Comparison of ENCODE assay signal across 12 cellular contexts in genomic region chr15:31261266-31262142, GRCh38.
DNase-seq lines count a peak whose midpoint lies in the region; ATAC-seq and TF ChIP-seq lines count a peak whose summit lies in the region.
"Had no signal": no experiment of that assay in that cellular context is flagged by ENCODE, and none has a peak within 500 bp of the region (broad histone marks: within the 10 kb centered on the region; RNA-seq: fewer than 3 reads in every experiment).

No MANE protein-coding gene starts in this region.

- no peaks in the 10 kb centered on the region for H3K36me3 Mint-ChIP-seq in activated T-cell treated with anti-CD3 and anti-CD28 coated beads, Interleukin-2, amount 50 U/mL, for 4 hours (ENCODE audit: insufficient read depth)
- peaks cover 13% of the 10 kb centered on the region for H3K36me3 Mint-ChIP-seq in effector memory CD8-positive, alpha-beta T cell (ENCODE audit: insufficient read depth)
- H3K36me3 Mint-ChIP-seq in stimulated activated naive B cell treated with anti-CD40 and anti-IgM and Interleukin-4, amounts not matched to agents 10 μg/mL and 1 μg/mL and 100 μg/mL, for 72 hours: peaks cover 0 to 4% of the 10 kb centered on the region in 2 donors
- no peaks in the 10 kb centered on the region for H3K36me3 Mint-ChIP-seq in progenitor cell of endocrine pancreas (ENCODE audit: insufficient read depth)

- H3F3A ChIP-seq in OCI-LY1 (ENCODE audit: insufficient read depth, low read length): 0 out of 2 replicates have a peak, but pooled peaks cover 8% of the 10 kb centered on the region

- no peak for TF ChIP-seq CTCF in OCI-LY1 (IDR thresholded peaks at IDR 0.05; ENCODE audit: low read length)
- TF ChIP-seq CTCF in progenitor cell of endocrine pancreas (IDR thresholded peaks at IDR 0.05; ENCODE audit: unreplicated experiment): no peak
- TF ChIP-seq CTCF in brain microvascular endothelial cell (IDR thresholded peaks at IDR 0.05; ENCODE audit: low read depth, low read length, missing control alignments): no peak

- peaks cover 79% of the 10 kb centered on the region for H3K4me1 Mint-ChIP-seq in activated T-cell treated with anti-CD3 and anti-CD28 coated beads, Interleukin-2, amount 50 U/mL, for 4 hours (ENCODE audit: low read depth)
- peaks cover 67 to 69% of the 10 kb centered on the region in 2 donors for H3K4me1 Mint-ChIP-seq in effector memory CD8-positive, alpha-beta T cell (ENCODE audit: low read depth in 2 of 2)
- peaks cover 66 to 86% of the 10 kb centered on the region in 2 donors for H3K4me1 Mint-ChIP-seq in stimulated activated naive B cell treated with anti-CD40 and anti-IgM and Interleukin-4, amounts not matched to agents 10 μg/mL and 1 μg/mL and 100 μg/mL, for 72 hours
- H3K4me1 Mint-ChIP-seq in progenitor cell of endocrine pancreas (ENCODE audit: low read depth): peaks cover 10% of the 10 kb centered on the region

- no peak overlapping the region for H3K4me3 ChIP-seq in OCI-LY1 (ENCODE audit: low read depth, low read length, poor library complexity, severe bottlenecking)
- H3K4me3 ChIP-seq in brain microvascular endothelial cell (ENCODE audit: low read depth, low read length): no peak overlapping the region
- H3K4me3 ChIP-seq: heart right ventricle had no signal

- no peaks in the 10 kb centered on the region for H3K27me3 Mint-ChIP-seq in activated T-cell treated with anti-CD3 and anti-CD28 coated beads, Interleukin-2, amount 50 U/mL, for 4 hours (ENCODE audit: low read depth)
- H3K27me3 Mint-ChIP-seq in effector memory CD8-positive, alpha-beta T cell: no peaks in the 10 kb centered on the region
- no peaks in the 10 kb centered on the region for H3K27me3 Mint-ChIP-seq in stimulated activated naive B cell treated with anti-CD40 and anti-IgM and Interleukin-4, amounts not matched to agents 10 μg/mL and 1 μg/mL and 100 μg/mL, for 72 hours
- H3K27me3 Mint-ChIP-seq in progenitor cell of endocrine pancreas: peaks cover 3% of the 10 kb centered on the region

- no peak overlapping the region for H2AFZ ChIP-seq in OCI-LY1 (ENCODE audit: low read length)
- H2AFZ ChIP-seq: parathyroid adenoma had no signal

- peak overlapping the region; percentile 100 for H3K27ac ChIP-seq in OCI-LY1 (ENCODE audit: low read depth, low read length, poor library complexity, severe bottlenecking)
- no peak overlapping the region for H3K27ac ChIP-seq in brain microvascular endothelial cell
- H3K27ac ChIP-seq: parathyroid adenoma had no signal

- ATAC-seq in activated T-cell treated with anti-CD3 and anti-CD28 coated beads, Interleukin-2, amount 50 U/mL, for 4 hours: no peak
- no peak for ATAC-seq in effector memory CD8-positive, alpha-beta T cell (replicated peaks)
- ATAC-seq in stimulated activated naive B cell treated with anti-CD40 and anti-IgM and Interleukin-4, amounts not matched to agents 10 μg/mL and 1 μg/mL and 100 μg/mL, for 72 hours (replicated peaks): no peak
- ATAC-seq: heart right ventricle had no signal

- no peaks in the 10 kb centered on the region for H3K9me3 Mint-ChIP-seq in activated T-cell treated with anti-CD3 and anti-CD28 coated beads, Interleukin-2, amount 50 U/mL, for 4 hours
- no peaks in the 10 kb centered on the region for H3K9me3 Mint-ChIP-seq in effector memory CD8-positive, alpha-beta T cell
- peaks cover 0 to 4% of the 10 kb centered on the region in 2 donors for H3K9me3 Mint-ChIP-seq in stimulated activated naive B cell treated with anti-CD40 and anti-IgM and Interleukin-4, amounts not matched to agents 10 μg/mL and 1 μg/mL and 100 μg/mL, for 72 hours
- H3K9me3 Mint-ChIP-seq in progenitor cell of endocrine pancreas (ENCODE audit: low read depth): peaks cover 5% of the 10 kb centered on the region

- H3K79me2 ChIP-seq in OCI-LY1 (ENCODE audit: insufficient read depth, low read length): no peaks in the 10 kb centered on the region
- H3K79me2 ChIP-seq: parathyroid adenoma had no signal

- in situ Hi-C loops in brain microvascular endothelial cell (cut with HindIII; ENCODE audit: low pct_ligation_motif_present, low sequenced_read_pairs): no loop called here

- peak overlapping the region; percentile 73; the same call in 1 of the 2 replicates for H3K9ac ChIP-seq in OCI-LY1 (ENCODE audit: low read length)
- H3K9ac ChIP-seq: parathyroid adenoma had no signal

- H3K9me2 ChIP-seq in OCI-LY1 (ENCODE audit: low read depth, low read length): no peaks in the 10 kb centered on the region

- no peaks in the 10 kb centered on the region for H3K27me3 ChIP-seq in OCI-LY1 (ENCODE audit: insufficient read depth, low read length)
- no peaks in the 10 kb centered on the region for H3K27me3 ChIP-seq in brain microvascular endothelial cell (replicated peaks)
- H3K27me3 ChIP-seq: heart right ventricle had no signal

- H3K4me1 ChIP-seq in OCI-LY1 (ENCODE audit: insufficient read depth, low read length, severe bottlenecking): peaks cover 83% of the 10 kb centered on the region
- H3K4me1 ChIP-seq: parathyroid adenoma had no signal

- H3K36me3 ChIP-seq in OCI-LY1 (ENCODE audit: insufficient read depth, low read length): no peaks in the 10 kb centered on the region
- no peaks in the 10 kb centered on the region for H3K36me3 ChIP-seq in brain microvascular endothelial cell (replicated peaks)
- H3K36me3 ChIP-seq: heart right ventricle had no signal

- no peak overlapping the region for H3K4me3 Mint-ChIP-seq in activated T-cell treated with anti-CD3 and anti-CD28 coated beads, Interleukin-2, amount 50 U/mL, for 4 hours
- H3K4me3 Mint-ChIP-seq in effector memory CD8-positive, alpha-beta T cell: no peak overlapping the region
- H3K4me3 Mint-ChIP-seq in stimulated activated naive B cell treated with anti-CD40 and anti-IgM and Interleukin-4, amounts not matched to agents 10 μg/mL and 1 μg/mL and 100 μg/mL, for 72 hours: no peak overlapping the region
- H3K4me3 Mint-ChIP-seq in progenitor cell of endocrine pancreas (ENCODE audit: low read depth): no peak overlapping the region
- H3K4me3 Mint-ChIP-seq: stimulated activated naive CD8-positive, alpha-beta T cell treated with anti-CD3 and anti-CD28 coated beads, Interleukin-15, Interleukin-2, amounts not matched to agents 100 ng/mL and 50 ng/mL, for 24 hours had no signal

- H3K27ac Mint-ChIP-seq in effector memory CD8-positive, alpha-beta T cell: peak overlapping the region; percentile 55 to 96
- H3K27ac Mint-ChIP-seq in stimulated activated naive B cell treated with anti-CD40 and anti-IgM and Interleukin-4, amounts not matched to agents 10 μg/mL and 1 μg/mL and 100 μg/mL, for 72 hours: peak overlapping the region; percentile 63
- no peak overlapping the region for H3K27ac Mint-ChIP-seq in progenitor cell of endocrine pancreas
- H3K27ac Mint-ChIP-seq: stimulated activated naive CD8-positive, alpha-beta T cell treated with anti-CD3 and anti-CD28 coated beads, Interleukin-15, Interleukin-2, amounts not matched to agents 100 ng/mL and 50 ng/mL, for 24 hours had no signal

- DNase-seq in activated T-cell treated with anti-CD3 and anti-CD28 coated beads, Interleukin-2, amount 50 U/mL, for 48 hours: peak; percentile 14 to 19
- DNase-seq in activated T-cell treated with anti-CD3 and anti-CD28 coated beads, Interleukin-2, amount 50 U/mL, for 4 hours: no peak
- DNase-seq in effector memory CD8-positive, alpha-beta T cell: no peak
- no peak for DNase-seq in stimulated activated naive B cell treated with anti-CD40 and anti-IgM and Interleukin-4, amounts not matched to agents 10 μg/mL and 1 μg/mL and 100 μg/mL, for 72 hours
- no peak for DNase-seq in stimulated activated naive CD4-positive, alpha-beta T cell treated with Interleukin-2 at 50 U/mL for 16 hours (lab: John Stamatoyannopoulos, UW)
- DNase-seq in progenitor cell of endocrine pancreas (ENCODE audit: low spot score, unreplicated experiment) (no peak), brain microvascular endothelial cell (no peak)
- DNase-seq: C1 segment of cervical spinal cord, heart right ventricle had no signal

- H3K9me3 ChIP-seq in OCI-LY1 (ENCODE audit: low read length): no peaks in the 10 kb centered on the region
- H3K9me3 ChIP-seq: heart right ventricle had no signal

- H4K20me1 ChIP-seq in OCI-LY1 (ENCODE audit: insufficient read depth, low read length): no peaks in the 10 kb centered on the region

- H3K4me2 ChIP-seq in OCI-LY1 (ENCODE audit: low read length): peak overlapping the region; percentile 54; the same call in 1 of the 2 replicates

Comparison
In these comparisons a context has a peak if more than half of its experiments do, and no peak if none do; other contexts are left out.
1. DNase-seq: peak in activated T-cell treated with anti-CD3 and anti-CD28 coated beads, Interleukin-2, amount 50 U/mL, for 48 hours (2 of 2); none in activated T-cell treated with anti-CD3 and anti-CD28 coated beads, Interleukin-2, amount 50 U/mL, for 4 hours (single experiment), effector memory CD8-positive, alpha-beta T cell (0 of 3), stimulated activated naive B cell treated with anti-CD40 and anti-IgM and Interleukin-4, amounts not matched to agents 10 μg/mL and 1 μg/mL and 100 μg/mL, for 72 hours (single experiment), stimulated activated naive CD4-positive, alpha-beta T cell treated with Interleukin-2 at 50 U/mL for 16 hours (single experiment), progenitor cell of endocrine pancreas (single experiment) and brain microvascular endothelial cell (single experiment).